1 cellular context compared by ENCODE assay signal in genomic region chrX:23782455-23782854, GRCh38.
TF ChIP-seq lines count a peak whose summit lies in the region.

No MANE protein-coding gene starts in this region.

TF ChIP-seq in WTC11, 78 proteins besides CTCF, POLR2A, EP300 and RAD21 (continued from another document):
- TF ChIP-seq ARID4B (CRISPR knock-in tag; IDR thresholded peaks at IDR 0.05; ENCODE audit: borderline replicate concordance), result no peak
- TF ChIP-seq ZNF317 (CRISPR knock-in tag; IDR thresholded peaks at IDR 0.05; ENCODE audit: borderline replicate concordance, low read depth), result no peak
TF ChIP-seq in WTC11: peak in this region for 0.
